15 cellular contexts compared by ENCODE assay signal in genomic region chr3:114405202-114405601, GRCh38.
DNase-seq lines count a peak whose midpoint lies in the region; ATAC-seq, FAIRE-seq and TF ChIP-seq lines count a peak whose summit lies in the region.
"Had no signal": no experiment of that assay in that cellular context is flagged by ENCODE, and none has a peak within 500 bp of the region (broad histone marks: within the 10 kb centered on the region; RNA-seq: fewer than 3 reads in every experiment).

No MANE protein-coding gene starts in this region.

- H3K14ac ChIP-seq in H9 (ENCODE audit: insufficient read depth, low read length), result no peak overlapping the region

- no CpG with 5 or more reads among the region's 2 CpGs for WGBS in H9 (ENCODE audit: extremely low coverage, insufficient read length, low lambda C conversion rate)

- DNase-seq in GM12891 (ENCODE audit: insufficient read length, low spot score), result no peak
- peak; percentile 16 for DNase-seq in OCI-LY7 (ENCODE audit: low spot score)
- no peak for DNase-seq in NCI-H146 (lab: John Stamatoyannopoulos, UW)
- DNase-seq in activated CD4-positive, alpha-beta T cell treated with anti-CD3 and anti-CD28 coated beads, Interleukin-2, amount 10 ng/mL, durations not matched to agents 7 days and 5 days, result no peak
- no peak for DNase-seq in GM03348 (ENCODE audit: low spot score)
- DNase-seq in H9, result no peak
- DNase-seq: KG1; SHP77 treated with DMSO at 0.1 percent for 48 hours; stimulated activated naive CD4-positive, alpha-beta T cell treated with Interleukin-2 at 50 U/mL for 16 hours had no signal

- H3K4me1 ChIP-seq in OCI-LY7 (ENCODE audit: insufficient read depth, low read length, poor library complexity, severe bottlenecking), result no peaks in the 10 kb centered on the region
- H3K4me1 ChIP-seq in H9 (ENCODE audit: insufficient read depth, low read length), result peaks cover 6% of the 10 kb centered on the region; the same call in 1 of the 2 replicates

- TF ChIP-seq CTCF in OCI-LY7 (conservative IDR thresholded peaks at IDR 0.05; ENCODE audit: low read length), result no peak
- no peak for TF ChIP-seq CTCF in H9 (conservative IDR thresholded peaks at IDR 0.05)

- no peaks in the 10 kb centered on the region for H3K36me3 ChIP-seq in OCI-LY7 (ENCODE audit: insufficient read depth, low read length)
- H3K36me3 ChIP-seq: breast epithelium had no signal

- no peak overlapping the region for H4K91ac ChIP-seq in H9 (ENCODE audit: insufficient read length, low read depth, low read length)

- no peak overlapping the region for H3K4ac ChIP-seq in H9 (ENCODE audit: low read depth, low read length)

- no peak overlapping the region for H3T11ph ChIP-seq in H9 (ENCODE audit: low read length)

- H4K8ac ChIP-seq in H9 (replicated peaks; ENCODE audit: insufficient read length, low read depth, low read length), result no peak overlapping the region

- no peak overlapping the region for H3K4me3 ChIP-seq in OCI-LY7 (ENCODE audit: low read depth, low read length, poor library complexity, severe bottlenecking)
- H3K4me3 ChIP-seq: breast epithelium had no signal

- no peak overlapping the region for H3K56ac ChIP-seq in H9 (ENCODE audit: insufficient read length, low read depth, low read length)

- intact Hi-C loops in OCI-LY7 (cut with micrococcal nuclease; ENCODE audit: unreplicated experiment), result no loop called here

- no peak overlapping the region for H3K18ac ChIP-seq in H9 (ENCODE audit: insufficient read length, low read depth, low read length)

- peak; percentile 85 for FAIRE-seq in GM12891 (lab: Jason Lieb, UNC)
- FAIRE-seq: islet of Langerhans had no signal

- H3K4me2 ChIP-seq in OCI-LY7 (ENCODE audit: low read length) (no peak overlapping the region), H9 (ENCODE audit: insufficient read depth, insufficient read length, low read length) (no peak overlapping the region)

- H3K79me2 ChIP-seq in OCI-LY7 (ENCODE audit: insufficient read depth, low read depth, low read length) (no peaks in the 10 kb centered on the region), H9 (ENCODE audit: insufficient read depth, low read length) (no peaks in the 10 kb centered on the region)

- H3K4me3 Mint-ChIP-seq in activated CD4-positive, alpha-beta T cell treated with anti-CD3 and anti-CD28 coated beads, Interleukin-2, amount 10 ng/mL, durations not matched to agents 7 days and 5 days, result no peak overlapping the region
- H3K4me3 Mint-ChIP-seq in H9, result no peak overlapping the region
- H3K4me3 Mint-ChIP-seq: CD14-positive monocyte, nephron had no signal

- no peaks in the 10 kb centered on the region for H3K27me3 ChIP-seq in H9 (ENCODE audit: insufficient read depth, low read length)
- H3K27me3 ChIP-seq: breast epithelium had no signal

- no peaks in the 10 kb centered on the region for H3K9me3 Mint-ChIP-seq in activated CD4-positive, alpha-beta T cell treated with anti-CD3 and anti-CD28 coated beads, Interleukin-2, amount 10 ng/mL, durations not matched to agents 7 days and 5 days
- no peaks in the 10 kb centered on the region for H3K9me3 Mint-ChIP-seq in H9
- H3K9me3 Mint-ChIP-seq: CD14-positive monocyte, nephron had no signal

- H3K27ac ChIP-seq in OCI-LY7 (ENCODE audit: low read depth, low read length, poor library complexity, severe bottlenecking) (no peak overlapping the region), H9 (ENCODE audit: insufficient read length, low read depth, low read length) (no peak overlapping the region)

- no peaks in the 10 kb centered on the region for H3K36me3 Mint-ChIP-seq in activated CD4-positive, alpha-beta T cell treated with anti-CD3 and anti-CD28 coated beads, Interleukin-2, amount 10 ng/mL, durations not matched to agents 7 days and 5 days (ENCODE audit: low read depth)
- no peaks in the 10 kb centered on the region for H3K36me3 Mint-ChIP-seq in H9 (ENCODE audit: insufficient read depth in 1 of 3, low read depth in 3 of 3)
- H3K36me3 Mint-ChIP-seq: CD14-positive monocyte had no signal

- ATAC-seq in GM19438 (IDR thresholded peaks at IDR 0.05; ENCODE audit: low read depth, unreplicated experiment) (peak; percentile 78), HG02938 (IDR thresholded peaks at IDR 0.05; ENCODE audit: unreplicated experiment) (peak; percentile 75)

- no peak overlapping the region for H2BK20ac ChIP-seq in H9 (ENCODE audit: low read depth, low read length, poor library complexity, severe bottlenecking)

- no peak overlapping the region for H2AK5ac ChIP-seq in H9 (ENCODE audit: insufficient read length, low read length)

- H3K9me3 ChIP-seq in OCI-LY7 (ENCODE audit: low read length), result no peaks in the 10 kb centered on the region
- no peaks in the 10 kb centered on the region for H3K9me3 ChIP-seq in H9 (ENCODE audit: control insufficient read depth, low read depth, low read length)
- H3K9me3 ChIP-seq: breast epithelium had no signal

- H3K79me1 ChIP-seq in H9 (ENCODE audit: insufficient read depth, low read depth, low read length, poor library complexity, severe bottlenecking), result no peaks in the 10 kb centered on the region

- no peak overlapping the region for H3K27ac Mint-ChIP-seq in activated CD4-positive, alpha-beta T cell treated with anti-CD3 and anti-CD28 coated beads, Interleukin-2, amount 10 ng/mL, durations not matched to agents 7 days and 5 days
- no peak overlapping the region for H3K27ac Mint-ChIP-seq in H9
- H3K27ac Mint-ChIP-seq: CD14-positive monocyte, nephron had no signal

- peaks cover 4% of the 10 kb centered on the region for H3K27me3 Mint-ChIP-seq in activated CD4-positive, alpha-beta T cell treated with anti-CD3 and anti-CD28 coated beads, Interleukin-2, amount 10 ng/mL, durations not matched to agents 7 days and 5 days
- no peaks in the 10 kb centered on the region for H3K27me3 Mint-ChIP-seq in H9 (ENCODE audit: low read depth)

- H3K9me2 ChIP-seq in OCI-LY7 (ENCODE audit: insufficient read depth, low read length), result no peaks in the 10 kb centered on the region

- no peaks in the 10 kb centered on the region for H3K23me2 ChIP-seq in H9 (ENCODE audit: insufficient read length, low read depth, low read length, poor library complexity, severe bottlenecking)

- H3K9ac ChIP-seq in H9 (ENCODE audit: extremely low read depth, insufficient read length, low read length), result no peak overlapping the region

- H4K20me1 ChIP-seq in OCI-LY7 (ENCODE audit: insufficient read depth, low read length), result no peaks in the 10 kb centered on the region
- no peaks in the 10 kb centered on the region for H4K20me1 ChIP-seq in H9 (ENCODE audit: control insufficient read depth, insufficient read depth, insufficient read length)

- CTCF ChIA-PET in OCI-LY7 (lab: Charles Lee; ENCODE audit: unreplicated experiment), result interaction anchor here (1.0 to 1.9 kb wide), 2 partner anchors 13 to 20 kb away, joined by 3 to 9 read pairs; no protein-coding TSS in a partner anchor
- CTCF ChIA-PET in activated CD4-positive, alpha-beta T cell treated with anti-CD3 and anti-CD28 coated beads, Interleukin-2, amount 10 ng/mL, durations not matched to agents 7 days and 5 days (lab: Charles Lee), result interaction anchor here (1.2 to 1.9 kb wide), 2 partner anchors 10 to 13 kb away, joined by 4 read pairs; no protein-coding TSS in a partner anchor

- H2AFZ ChIP-seq in OCI-LY7 (ENCODE audit: low read length) (no peak overlapping the region), H9 (ENCODE audit: low read length) (no peak overlapping the region)

- no peak for TF ChIP-seq POLR2A in GM12891 (IDR thresholded peaks at IDR 0.05; ENCODE audit: low read depth, low read length)

- H2BK5ac ChIP-seq in H9 (ENCODE audit: insufficient read length, low read length), result no peak overlapping the region

- H4K5ac ChIP-seq in H9 (ENCODE audit: insufficient read length, low read depth, low read length), result no peak overlapping the region

- BruUV-seq in OCI-LY7 (replicated peaks; lab: Mats Ljungman, UMichigan), result no TSS peak

- POLR2A ChIA-PET in OCI-LY7 (lab: Charles Lee), result interaction anchor here (0.6 to 2.5 kb wide), 11 partner anchors 11 to 350 kb away, joined by 3 to 11 read pairs (median 5); no protein-coding TSS in a partner anchor
- POLR2A ChIA-PET in activated CD4-positive, alpha-beta T cell treated with anti-CD3 and anti-CD28 coated beads, Interleukin-2, amount 10 ng/mL, durations not matched to agents 7 days and 5 days (lab: Charles Lee), result interaction anchor here (0.6 kb wide), 1 partner anchor 9 kb away, joined by 3 read pairs; no protein-coding TSS in a partner anchor

- no peak overlapping the region for H2BK120ac ChIP-seq in H9 (ENCODE audit: low read depth, low read length, poor library complexity, severe bottlenecking)

- no peak overlapping the region for H2BK12ac ChIP-seq in H9 (ENCODE audit: insufficient read length, low read depth, low read length)

- no peaks in the 10 kb centered on the region for H3K4me1 Mint-ChIP-seq in activated CD4-positive, alpha-beta T cell treated with anti-CD3 and anti-CD28 coated beads, Interleukin-2, amount 10 ng/mL, durations not matched to agents 7 days and 5 days
- peaks cover 19 to 22% of the 10 kb centered on the region in 2 experiments for H3K4me1 Mint-ChIP-seq in H9
- H3K4me1 Mint-ChIP-seq: CD14-positive monocyte had no signal

- H3K23ac ChIP-seq in H9 (ENCODE audit: insufficient read length, low read depth, low read length), result no peak overlapping the region

- H2BK15ac ChIP-seq in H9 (ENCODE audit: low read depth, low read length), result no peak overlapping the region

TF ChIP-seq in GM12891, 5 proteins besides CTCF, POLR2A, EP300 and RAD21:
- TF ChIP-seq POU2F2 (IDR thresholded peaks at IDR 0.05; ENCODE audit: low read depth, low read length) (no peak), SPI1 (IDR thresholded peaks at IDR 0.05; ENCODE audit: low read depth, low read length) (peak; percentile 92)
